ENCODE assay signal across 8 cellular contexts in genomic region chr5:93620487-93621339, GRCh38. TPM values are rescaled to one million over a fixed set of nuclear protein-coding genes. Genes with fewer than 3 reads are reported as not detected.
DNase-seq lines count a peak whose midpoint lies in the region; ATAC-seq, FAIRE-seq and TF ChIP-seq lines count a peak whose summit lies in the region.

No MANE protein-coding gene starts in this region.

- CTCF ChIA-PET in A549 (lab: Yijun Ruan, JAX) (interaction anchor here (0.6 to 2.5 kb wide), 8 partner anchors 8 to 181 kb away, joined by 3 to 11 read pairs (median 4); partner anchors contain the start of gene NR2F1-AS1), mammary epithelial cell (lab: Charles Lee; ENCODE audit: low non-redundant PET) (interaction anchor here (0.7 kb wide), 1 partner anchor 53 kb away, joined by 4 read pairs; no protein-coding TSS in a partner anchor)

- TF ChIP-seq EP300 in A549 (IDR thresholded peaks at IDR 0.05) = no peak

- peaks cover 15% of the 10 kb centered on the region for H3K4me1 ChIP-seq in A549
- H3K4me1 ChIP-seq in mammary epithelial cell (ENCODE audit: insufficient read depth, low read length) = peaks cover 10% of the 10 kb centered on the region
- H3K4me1 ChIP-seq in skeletal muscle tissue (ENCODE audit: control insufficient read depth in 3 of 3, insufficient read depth in 3 of 3, low read length in 3 of 3) = peaks cover 4 to 6% (median 5%) of the 10 kb centered on the region in 3 donors

- in situ Hi-C loops in mammary epithelial cell (cut with MboI; ENCODE audit: low sequenced_read_pairs in 2 of 2) = loop anchor here in 1 of 2 donors (25.0 kb wide), 1 partner anchor 167 kb away; no protein-coding TSS in a partner anchor

- no TSS peak for BruUV-seq in mammary epithelial cell (replicated peaks; lab: Mats Ljungman, UMichigan)

- peak overlapping the region; percentile 78 to 94 for H3K27ac ChIP-seq in A549
- no peak overlapping the region for H3K27ac ChIP-seq in mammary epithelial cell (ENCODE audit: insufficient read depth, low read depth, low read length)
- H3K27ac ChIP-seq in skeletal muscle tissue (ENCODE audit: low read depth, low read length) = peak overlapping the region; percentile 58

- H3K79me2 ChIP-seq in mammary epithelial cell (ENCODE audit: insufficient read depth, low read length) = no peaks in the 10 kb centered on the region

- H2AFZ ChIP-seq in mammary epithelial cell (ENCODE audit: low read depth, low read length) = peak overlapping the region; percentile 97

- TF ChIP-seq CTCF in A549 (IDR thresholded peaks at IDR 0.05) = peak; percentile 30; the same call in 1 of the 3 replicates
- peak in 1 of 2 donors; percentile 33 for TF ChIP-seq CTCF in mammary epithelial cell (conservative IDR thresholded peaks at IDR 0.05 in 1 of 2, IDR thresholded peaks at IDR 0.05 in 1 of 2; ENCODE audit: extremely low read depth in 1 of 2, insufficient read depth in 1 of 2, low read depth in 1 of 2, low read length in 2 of 2)

- TF ChIP-seq RAD21 in A549 (conservative IDR thresholded peaks at IDR 0.05 in 1 of 2, IDR thresholded peaks at IDR 0.05 in 1 of 2) = peak in 1 of 2 experiments; percentile 42; a peak in 2 of 5 replicates

- peak overlapping the region; percentile 87 for H3K4me3 ChIP-seq in A549
- peak overlapping the region; percentile 62 to 73 (median 71) for H3K4me3 ChIP-seq in mammary epithelial cell (replicated peaks in 1 of 3; ENCODE audit: insufficient read depth in 1 of 3, low read depth in 2 of 3, low read length in 3 of 3)
- H3K4me3 ChIP-seq in skeletal muscle tissue (ENCODE audit: low read length in 3 of 3) = peak overlapping the region; percentile 64 to 82 (median 71)

- no peaks in the 10 kb centered on the region for H3K27me3 ChIP-seq in mammary epithelial cell (ENCODE audit: insufficient read depth, low read length)
- H3K27me3 ChIP-seq in skeletal muscle tissue (ENCODE audit: control insufficient read depth in 3 of 3, insufficient read depth in 3 of 3, low read length in 3 of 3) = no peaks in the 10 kb centered on the region

- H3K9me3 ChIP-seq in A549 (no peaks in the 10 kb centered on the region), mammary epithelial cell (replicated peaks; ENCODE audit: insufficient read depth, low read length) (no peaks in the 10 kb centered on the region), skeletal muscle tissue (ENCODE audit: control insufficient read depth in 3 of 3, low read length in 3 of 3) (no peaks in the 10 kb centered on the region)

- FAIRE-seq in A549 (lab: Jason Lieb, UNC) = no peak

- H3K9ac ChIP-seq in mammary epithelial cell (ENCODE audit: insufficient read depth, low read length) = peak overlapping the region; percentile 19
- peak overlapping the region; percentile 46 to 75 (median 65) for H3K9ac ChIP-seq in skeletal muscle tissue (ENCODE audit: low read depth in 1 of 3, low read length in 3 of 3)

- H3K36me3 ChIP-seq in mammary epithelial cell (ENCODE audit: insufficient read depth, low read length) = no peaks in the 10 kb centered on the region
- no peaks in the 10 kb centered on the region for H3K36me3 ChIP-seq in skeletal muscle tissue (ENCODE audit: control insufficient read depth in 3 of 3, insufficient read depth in 3 of 3, low read length in 3 of 3)

- POLR2A ChIA-PET in A549 (lab: Yijun Ruan, JAX) = interaction anchor here (1.0 kb wide), 1 partner anchor 36 kb away, joined by 6 read pairs; no protein-coding TSS in a partner anchor

- DNase-seq in A549 (ENCODE audit: low read depth in 1 of 2, low spot score in 1 of 2) = peak; percentile 47 to 80
- peak; percentile 50 for DNase-seq in NCI-H1694 (lab: John Stamatoyannopoulos, UW)
- DNase-seq in T-helper 22 cell (ENCODE audit: low read depth) = peak; percentile 47
- peak; percentile 67 for DNase-seq in mammary epithelial cell
- peak; percentile 80 for DNase-seq in iPS-NIHi7 (ENCODE audit: extremely low spot score)

- peak; percentile 26; the same call in 1 of the 2 replicates for TF ChIP-seq POLR2A in A549 (IDR thresholded peaks at IDR 0.05; ENCODE audit: low read length)

- peak; percentile 87 to 92 for ATAC-seq in A549
- peak; percentile 87 for ATAC-seq in GM18508 (IDR thresholded peaks at IDR 0.05; ENCODE audit: insufficient read depth, unreplicated experiment)
- ATAC-seq in HG02970 (IDR thresholded peaks at IDR 0.05; ENCODE audit: low FRiP score, unreplicated experiment) = peak; percentile 99

- H4K20me1 ChIP-seq in mammary epithelial cell (ENCODE audit: insufficient read depth, low read length) = no peaks in the 10 kb centered on the region

- H3K4me2 ChIP-seq in A549 (peak overlapping the region; percentile 91), mammary epithelial cell (ENCODE audit: insufficient read depth, low read depth, low read length) (peak overlapping the region; percentile 100)

- WGBS in A549 (ENCODE audit: missing lambda C conversion rate) = 3% methylated on average over 45 of the region's 76 CpGs
- WGBS in mammary epithelial cell (ENCODE audit: low coverage, missing lambda C conversion rate) = 4% methylated on average over 36 of the region's 76 CpGs

- dilution Hi-C loops in mammary epithelial cell (cut with HindIII; ENCODE audit: low sequenced_read_pairs) = loop anchor here (10.0 kb wide), 1 partner anchor 74 kb away; no protein-coding TSS in a partner anchor

- intact Hi-C loops in mammary epithelial cell (cut with micrococcal nuclease) = no loop called here

TF ChIP-seq in A549, 52 proteins besides CTCF, POLR2A, EP300 and RAD21:
- TF ChIP-seq E2F6 (IDR thresholded peaks at IDR 0.05; ENCODE audit: borderline replicate concordance, low read depth) (peak; percentile 64), RNF2 (IDR thresholded peaks at IDR 0.05; ENCODE audit: borderline replicate concordance, low read depth) (peak; percentile 46; the same call in 1 of the 2 replicates), SMC3 (IDR thresholded peaks at IDR 0.05) (peak; percentile 44; the same call in 2 of the 3 replicates), KDM5A (IDR thresholded peaks at IDR 0.05) (no peak), RFX5 (IDR thresholded peaks at IDR 0.05) (no peak), PHF8 (IDR thresholded peaks at IDR 0.05; ENCODE audit: borderline replicate concordance, low read depth) (peak; percentile 53; the same call in 1 of the 2 replicates), MYC (IDR thresholded peaks at IDR 0.05; ENCODE audit: borderline replicate concordance, low read length) (0 out of 2 replicates have a peak, but pooled peaks have one; percentile 35), ESRRA (IDR thresholded peaks at IDR 0.05; ENCODE audit: borderline replicate concordance, low read length) (no peak), HES2 (IDR thresholded peaks at IDR 0.05) (no peak), HOXA7 (CRISPR knock-in tag; IDR thresholded peaks at IDR 0.05) (no peak)
- TF ChIP-seq, protein P1, sequence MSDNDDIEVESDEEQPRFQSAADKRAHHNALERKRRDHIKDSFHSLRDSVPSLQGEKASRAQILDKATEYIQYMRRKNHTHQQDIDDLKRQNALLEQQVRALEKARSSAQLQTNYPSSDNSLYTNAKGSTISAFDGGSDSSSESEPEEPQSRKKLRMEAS (IDR thresholded peaks at IDR 0.05) = peak; percentile 63

RNA-seq across cellular contexts. Expression of gene NR2F1, which starts 37.7 kb away (rescaled TPM):
- 5.0 and 5.2 TPM in 2 replicates for polyA plus RNA-seq in A549 (2011; rRNA removed)
- 10.5 and 14.6 TPM in 2 replicates for polyA plus RNA-seq in A549 (2012; cell fraction: cytosol; rRNA removed)
- polyA plus RNA-seq in A549 (2012; cell fraction: nucleus; rRNA removed) = 16.2 and 24.0 TPM in 2 replicates
- 4.9 to 6.3 TPM (median 5.2 TPM) in 3 replicates for polyA plus RNA-seq in A549 (2017; fragmentation: RNase III; extraction: RNeasy Plus Mini Kit Qiagen cat#74134 plus additional on column Dnase treatment)
- 5.9 and 6.3 TPM in 2 replicates for polyA minus RNA-seq in A549 (2011; rRNA and poly(A)+ RNA removed)
- 1 to 10 TPM; 3.3 to 3.5 TPM for total RNA-seq in mammary epithelial cell
- 7.8 TPM for polyA plus RNA-seq in mammary epithelial cell
- 0.10 TPM for polyA minus RNA-seq in mammary epithelial cell
- total RNA-seq in skeletal muscle tissue = 4.2 TPM

RNA-seq across cellular contexts. Expression of gene NR2F1-AS1, which starts 39.7 kb away (rescaled TPM):
- polyA plus RNA-seq in A549 (2011; rRNA removed) (8.3 and 8.8 TPM in 2 replicates), A549 (2017; fragmentation: RNase III; extraction: RNeasy Plus Mini Kit Qiagen cat#74134 plus additional on column Dnase treatment) (3.5 to 5.5 TPM (median 5.4 TPM) in 3 replicates), mammary epithelial cell (4.4 TPM)
- 1.3 TPM in 2 replicates for polyA plus RNA-seq in A549 (2012; cell fraction: cytosol; rRNA removed)
- polyA plus RNA-seq in A549 (2012; cell fraction: nucleus; rRNA removed) = 0.37 and 0.39 TPM in 2 replicates
- polyA minus RNA-seq in A549 (2011; rRNA and poly(A)+ RNA removed) = 2.8 and 3.6 TPM in 2 replicates
- total RNA-seq in mammary epithelial cell (10 to 100 TPM in 1 of 2 donors, 1 to 10 TPM in 1; 8.7 to 12.2 TPM), skeletal muscle tissue (5.2 TPM)
- polyA minus RNA-seq in mammary epithelial cell = 0.26 TPM
